In genomic region chr2:134327367-134327766, GRCh38 we compare ENCODE assay signal across 2 cellular contexts.
TF ChIP-seq lines count a peak whose summit lies in the region.

No MANE protein-coding gene starts in this region.

TF ChIP-seq in IMR-90, 13 proteins besides CTCF, POLR2A, EP300 and RAD21:
- TF ChIP-seq CHD1 (IDR thresholded peaks at IDR 0.05; ENCODE audit: low read depth, low read length) (no peak), CEBPB (IDR thresholded peaks at IDR 0.05; ENCODE audit: low read depth, low read length) (peak; percentile 99)

TF ChIP-seq in H1, 55 proteins besides CTCF, POLR2A, EP300 and RAD21:
- TF ChIP-seq CEBPB (IDR thresholded peaks at IDR 0.05; ENCODE audit: low read depth, low read length) (peak; percentile 79; the same call in 1 of the 2 replicates), RXRA (IDR thresholded peaks at IDR 0.05; ENCODE audit: insufficient read depth, low read depth, low read length) (no peak), CREB1 (IDR thresholded peaks at IDR 0.05) (no peak), GABPA (IDR thresholded peaks at IDR 0.05; ENCODE audit: borderline replicate concordance, insufficient read depth, low read length) (no peak)
